Comparison of ENCODE assay signal across 8 cellular contexts in genomic region chr7:28926871-28927597, GRCh38. TPM values are rescaled to one million over a fixed set of nuclear protein-coding genes. Genes with fewer than 3 reads are reported as not detected.
DNase-seq lines count a peak whose midpoint lies in the region; ATAC-seq and TF ChIP-seq lines count a peak whose summit lies in the region.

No MANE protein-coding gene starts in this region.

- H4K20me1 ChIP-seq in DND-41 (ENCODE audit: insufficient read depth, low read length), result no peaks in the 10 kb centered on the region
- H4K20me1 ChIP-seq in PC-3 (ENCODE audit: low read length), result no peaks in the 10 kb centered on the region

- no peaks in the 10 kb centered on the region for H3K9me3 Mint-ChIP-seq in activated T-cell treated with anti-CD3 and anti-CD28 coated beads, Interleukin-2, amount 50 U/mL, for 4 hours
- no peaks in the 10 kb centered on the region for H3K9me3 Mint-ChIP-seq in naive thymus-derived CD4-positive, alpha-beta T cell

- peak; percentile 73 for DNase-seq in DND-41
- DNase-seq in KG1 (lab: John Stamatoyannopoulos, UW), result peak; percentile 29
- DNase-seq in PC-3, result peak; percentile 96
- DNase-seq in activated T-cell treated with anti-CD3 and anti-CD28 coated beads, Interleukin-2, amount 50 U/mL, for 4 hours, result peak; percentile 18
- DNase-seq in fibroblast of mammary gland (ENCODE audit: low read depth), result peak; percentile 88
- DNase-seq in naive thymus-derived CD4-positive, alpha-beta T cell, result peak; percentile 16 to 72 (median 60)

- no peaks in the 10 kb centered on the region for H3K79me2 ChIP-seq in DND-41 (ENCODE audit: insufficient read depth, low read length)
- no peaks in the 10 kb centered on the region for H3K79me2 ChIP-seq in PC-3 (ENCODE audit: low read length)

- no peaks in the 10 kb centered on the region for H3K27me3 ChIP-seq in DND-41 (ENCODE audit: insufficient read depth, low read length, poor library complexity)
- H3K27me3 ChIP-seq in PC-3 (ENCODE audit: low read length), result no peaks in the 10 kb centered on the region
- no peaks in the 10 kb centered on the region for H3K27me3 ChIP-seq in naive thymus-derived CD4-positive, alpha-beta T cell (ENCODE audit: control insufficient read depth in 2 of 2, insufficient read depth in 2 of 2, low read length in 2 of 2)
- H3K27me3 ChIP-seq in subcutaneous abdominal adipose tissue (ENCODE audit: control insufficient read depth in 5 of 5, insufficient read depth in 4 of 5, low read length in 5 of 5), result peaks cover 0 to 4% (median 0%) of the 10 kb centered on the region in 5 donors

- H3K9me2 ChIP-seq in PC-3 (replicated peaks; ENCODE audit: low read length), result no peaks in the 10 kb centered on the region

- peak overlapping the region; percentile 85 for H3K4me3 Mint-ChIP-seq in activated T-cell treated with anti-CD3 and anti-CD28 coated beads, Interleukin-2, amount 50 U/mL, for 4 hours
- peak overlapping the region; percentile 79 to 97 (median 90) for H3K4me3 Mint-ChIP-seq in naive thymus-derived CD4-positive, alpha-beta T cell

- no peaks in the 10 kb centered on the region for H3K36me3 ChIP-seq in DND-41 (ENCODE audit: insufficient read depth, low read length)
- H3K36me3 ChIP-seq in PC-3 (ENCODE audit: low read depth, low read length), result no peaks in the 10 kb centered on the region
- H3K36me3 ChIP-seq in naive thymus-derived CD4-positive, alpha-beta T cell (ENCODE audit: control insufficient read depth in 2 of 3, insufficient read depth in 3 of 3, low read length in 3 of 3), result no peaks in the 10 kb centered on the region
- H3K36me3 ChIP-seq in subcutaneous abdominal adipose tissue (ENCODE audit: control insufficient read depth in 5 of 5, insufficient read depth in 5 of 5, low read length in 5 of 5), result no peaks in the 10 kb centered on the region

- peaks cover 23% of the 10 kb centered on the region for H3K4me1 Mint-ChIP-seq in activated T-cell treated with anti-CD3 and anti-CD28 coated beads, Interleukin-2, amount 50 U/mL, for 4 hours (ENCODE audit: low read depth)
- H3K4me1 Mint-ChIP-seq in naive thymus-derived CD4-positive, alpha-beta T cell, result peaks cover 0 to 36% (median 23%) of the 10 kb centered on the region in 7 donors

- H3K4me2 ChIP-seq in DND-41 (ENCODE audit: insufficient read depth, low read length) (peak overlapping the region; percentile 70), PC-3 (ENCODE audit: low read length) (peak overlapping the region; percentile 89)

- CTCF ChIA-PET in PC-3 (lab: Charles Lee), result interaction anchor here (0.5 to 2.1 kb wide), 18 partner anchors 9 to 796 kb away, joined by 3 to 48 read pairs (median 4); no protein-coding TSS in a partner anchor
- CTCF ChIA-PET in naive thymus-derived CD4-positive, alpha-beta T cell (lab: Charles Lee), result interaction anchor here (0.6 to 5.6 kb wide), 13 partner anchors 8 to 1885 kb away, joined by 3 to 29 read pairs (median 4); no protein-coding TSS in a partner anchor

- no peaks in the 10 kb centered on the region for H3K36me3 Mint-ChIP-seq in activated T-cell treated with anti-CD3 and anti-CD28 coated beads, Interleukin-2, amount 50 U/mL, for 4 hours (ENCODE audit: insufficient read depth)
- no peaks in the 10 kb centered on the region for H3K36me3 Mint-ChIP-seq in naive thymus-derived CD4-positive, alpha-beta T cell

- TF ChIP-seq CTCF in DND-41 (IDR thresholded peaks at IDR 0.05; ENCODE audit: borderline replicate concordance, extremely low read depth, low read length, poor library complexity, severe bottlenecking), result peak; percentile 92
- peak; percentile 87 for TF ChIP-seq CTCF in PC-3 (conservative IDR thresholded peaks at IDR 0.05; ENCODE audit: low read depth, low read length)
- TF ChIP-seq CTCF in fibroblast of mammary gland (conservative IDR thresholded peaks at IDR 0.05; ENCODE audit: control insufficient read depth, insufficient read depth, low read depth, low read length), result peak; percentile 79

- no peaks in the 10 kb centered on the region for H3K9me3 ChIP-seq in DND-41 (ENCODE audit: insufficient read depth, low read length, severe bottlenecking)
- no peaks in the 10 kb centered on the region for H3K9me3 ChIP-seq in PC-3 (ENCODE audit: low read length)
- H3K9me3 ChIP-seq in naive thymus-derived CD4-positive, alpha-beta T cell (ENCODE audit: control insufficient read depth in 2 of 3, low read length in 3 of 3), result no peaks in the 10 kb centered on the region
- no peaks in the 10 kb centered on the region for H3K9me3 ChIP-seq in subcutaneous abdominal adipose tissue (ENCODE audit: control insufficient read depth in 5 of 5, low read length in 5 of 5)

- peaks cover 27% of the 10 kb centered on the region for H3K4me1 ChIP-seq in DND-41 (ENCODE audit: insufficient read depth, low read length)
- H3K4me1 ChIP-seq in PC-3 (ENCODE audit: insufficient read depth, low read length), result peaks cover 5% of the 10 kb centered on the region; the same call in 1 of the 2 replicates
- peaks cover 4 to 12% of the 10 kb centered on the region in 2 donors for H3K4me1 ChIP-seq in naive thymus-derived CD4-positive, alpha-beta T cell (ENCODE audit: control insufficient read depth in 2 of 2, insufficient read depth in 2 of 2, low read length in 2 of 2)
- H3K4me1 ChIP-seq in subcutaneous abdominal adipose tissue (ENCODE audit: control insufficient read depth in 5 of 5, insufficient read depth in 5 of 5, low read length in 5 of 5), result peaks cover 0 to 23% (median 14%) of the 10 kb centered on the region in 5 donors

- H3K4me3 ChIP-seq in DND-41 (ENCODE audit: low read depth in 1 of 2, low read length in 2 of 2), result peak overlapping the region; percentile 15 to 55; a peak in 3 of 4 replicates
- H3K4me3 ChIP-seq in PC-3 (ENCODE audit: low read length), result peak overlapping the region; percentile 75
- H3K4me3 ChIP-seq in fibroblast of mammary gland (ENCODE audit: control insufficient read depth, low read depth, low read length), result peak overlapping the region; percentile 43
- peak overlapping the region; percentile 57 for H3K4me3 ChIP-seq in naive thymus-derived CD4-positive, alpha-beta T cell (ENCODE audit: low read length)
- peak overlapping the region; percentile 58 to 74 (median 70) for H3K4me3 ChIP-seq in subcutaneous abdominal adipose tissue (ENCODE audit: low read depth in 1 of 5, low read length in 5 of 5)

- H3K27ac Mint-ChIP-seq in naive thymus-derived CD4-positive, alpha-beta T cell, result peak overlapping the region in 8 of 9 donors; percentile 9 to 92 (median 53)

- H3K9ac ChIP-seq in DND-41 (ENCODE audit: low read depth, low read length) (peak overlapping the region; percentile 52), PC-3 (ENCODE audit: low read length) (peak overlapping the region; percentile 61), subcutaneous abdominal adipose tissue (ENCODE audit: low read length in 5 of 5) (peak overlapping the region in 3 of 5 donors; percentile 50 to 65 (median 52))

- no TSS peak for BruUV-seq in PC-3 (replicated peaks; lab: Mats Ljungman, UMichigan)

- H2AFZ ChIP-seq in DND-41 (ENCODE audit: low read depth, low read length), result peak overlapping the region; percentile 79
- peak overlapping the region; percentile 92 for H2AFZ ChIP-seq in PC-3 (ENCODE audit: low read length)

- no peaks in the 10 kb centered on the region for H3F3A ChIP-seq in PC-3 (ENCODE audit: low read length, unreplicated experiment)

- H3K27ac ChIP-seq in DND-41 (ENCODE audit: low read length), result peak overlapping the region; percentile 41; the same call in 1 of the 2 replicates
- no peak overlapping the region for H3K27ac ChIP-seq in PC-3 (ENCODE audit: low read length)
- H3K27ac ChIP-seq in naive thymus-derived CD4-positive, alpha-beta T cell (ENCODE audit: low read depth, low read length), result no peak overlapping the region
- H3K27ac ChIP-seq in subcutaneous abdominal adipose tissue (ENCODE audit: low read depth, low read length), result no peak overlapping the region

- POLR2A ChIA-PET in PC-3 (lab: Charles Lee; ENCODE audit: unreplicated experiment), result interaction anchor here (0.6 kb wide), 1 partner anchor 174 kb away, joined by 6 read pairs; no protein-coding TSS in a partner anchor
- POLR2A ChIA-PET in naive thymus-derived CD4-positive, alpha-beta T cell (lab: Charles Lee), result no interaction called here

- intact Hi-C loops in PC-3 (cut with micrococcal nuclease), result loop anchor here (1.0 to 10.0 kb wide), 8 partner anchors 30 to 1138 kb away; no protein-coding TSS in a partner anchor
- intact Hi-C loops in naive thymus-derived CD4-positive, alpha-beta T cell (cut with micrococcal nuclease), result loop anchor here (1.0 to 10.0 kb wide), 6 partner anchors 175 to 1638 kb away; partner anchors contain the start of gene CHN2 (in 1 of the 2)

- peaks cover 15% of the 10 kb centered on the region for H3K27me3 Mint-ChIP-seq in activated T-cell treated with anti-CD3 and anti-CD28 coated beads, Interleukin-2, amount 50 U/mL, for 4 hours (ENCODE audit: low read depth)
- peaks cover 3 to 29% (median 7%) of the 10 kb centered on the region in 5 donors for H3K27me3 Mint-ChIP-seq in naive thymus-derived CD4-positive, alpha-beta T cell

- ATAC-seq in DND-41 (ENCODE audit: insufficient read depth, low read depth) (peak; percentile 92), GM21786 (IDR thresholded peaks at IDR 0.05; ENCODE audit: unreplicated experiment) (peak; percentile 96), PC-3 (peak; percentile 96)
- ATAC-seq in activated T-cell treated with anti-CD3 and anti-CD28 coated beads, Interleukin-2, amount 50 U/mL, for 4 hours, result peak; percentile 81 to 88
- ATAC-seq in naive thymus-derived CD4-positive, alpha-beta T cell, result peak; percentile 93

RNA-seq across cellular contexts. Expression of gene TRIL, which starts 31.1 kb away (rescaled TPM):
- total RNA-seq in PC-3 (2014; rRNA removed), result 0.12 and 0.29 TPM in 2 replicates
- total RNA-seq in activated T-cell treated with anti-CD3 and anti-CD28 coated beads, Interleukin-2, amount 50 U/mL, for 4 hours, result under 1 TPM in 1 of 3 donors, not detected in 2; 0.05 TPM
- total RNA-seq in naive thymus-derived CD4-positive, alpha-beta T cell, result under 1 TPM in 1 of 5 experiments, not detected in 4; 0.07 TPM
- not detected for polyA plus RNA-seq in naive thymus-derived CD4-positive, alpha-beta T cell

Comparison
In these comparisons a context has a peak if more than half of its experiments do, and no peak if none do; other contexts are left out.
1. DNase-seq: peak in every context shown above with its lines; median percentile 96 in PC-3; 88 in fibroblast of mammary gland; 73 in DND-41; 60 in naive thymus-derived CD4-positive, alpha-beta T cell; 29 in KG1; 18 in activated T-cell treated with anti-CD3 and anti-CD28 coated beads, Interleukin-2, amount 50 U/mL, for 4 hours.